In the genomic region with DNA sequence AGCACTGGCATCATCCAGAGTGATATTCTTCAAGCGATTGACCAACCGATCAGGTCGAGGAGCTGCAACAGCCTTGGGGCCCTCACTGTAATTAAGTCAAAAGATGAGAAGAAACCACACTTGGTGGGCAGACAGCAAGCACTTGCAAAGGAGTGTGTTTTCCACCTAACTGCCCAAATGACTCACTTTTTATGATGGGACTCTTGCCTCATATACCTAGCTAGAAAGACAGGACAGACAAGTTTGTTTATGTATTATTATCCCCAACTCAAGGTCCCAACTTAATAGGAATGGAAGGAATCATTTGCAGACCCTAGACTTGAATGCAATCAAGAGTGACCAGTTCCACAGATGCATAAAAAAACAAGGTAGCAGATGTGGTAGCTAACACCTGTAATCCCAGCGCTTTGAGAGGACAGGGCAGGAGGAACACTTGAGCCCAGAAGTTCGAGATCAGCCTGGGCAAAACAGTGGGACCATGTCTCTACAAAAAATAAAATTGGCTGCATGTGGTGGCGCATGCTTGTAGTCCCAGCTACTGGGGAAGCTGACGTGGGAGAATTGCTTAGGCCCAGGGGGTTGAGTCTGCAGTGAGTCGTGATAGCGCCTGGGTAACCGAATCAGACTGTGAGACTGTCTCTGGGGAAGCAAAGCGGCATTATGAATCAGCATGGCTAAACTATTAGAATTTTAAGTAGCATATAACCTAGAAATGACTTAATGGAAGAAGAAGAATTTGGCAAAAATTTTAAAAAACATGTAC, we compare ENCODE assay signal across 10 cellular contexts. TPM values are rescaled to one million over a fixed set of nuclear protein-coding genes. Genes with fewer than 3 reads are reported as not detected.
DNase-seq lines count a peak whose midpoint lies in the region; ATAC-seq and TF ChIP-seq lines count a peak whose summit lies in the region.
"Had no signal": no experiment of that assay in that cellular context is flagged by ENCODE, and none has a peak within 500 bp of the region (broad histone marks: within the 10 kb centered on the region; RNA-seq: fewer than 3 reads in every experiment).

No MANE protein-coding gene starts in this region.

- peak overlapping the region; percentile 87 for H3K27ac ChIP-seq in PC-3 (ENCODE audit: low read length)
- H3K27ac ChIP-seq in psoas muscle: peak overlapping the region; percentile 70
- H3K27ac ChIP-seq: lower lobe of right lung had no signal

- WGBS in psoas muscle, 3 donors: 85 to 89% (median 89%) methylated on average over 11 of the region's 11 CpGs

- 0 out of 2 replicates have a peak, but pooled peaks cover 4% of the 10 kb centered on the region for H4K20me1 ChIP-seq in PC-3 (ENCODE audit: low read length)

- peak overlapping the region; percentile 65 for H3K4me2 ChIP-seq in PC-3 (ENCODE audit: low read length)

- ATAC-seq in PC-3: peak; percentile 28; the same call in 1 of the 2 replicates
- ATAC-seq in psoas muscle: no peak
- ATAC-seq: lower lobe of right lung had no signal

- H3K27me3 ChIP-seq in PC-3 (ENCODE audit: low read length): no peaks in the 10 kb centered on the region
- H3K27me3 ChIP-seq in psoas muscle (ENCODE audit: insufficient read depth in 3 of 3, low read length in 2 of 3): no peaks in the 10 kb centered on the region

- BruUV-seq in PC-3 (replicated peaks; lab: Mats Ljungman, UMichigan): no TSS peak

- intact Hi-C loops in PC-3 (cut with micrococcal nuclease) (no loop called here), psoas muscle (cut with DNase I) (loop anchor here in 1 of 2 donors (5.0 kb wide), 1 partner anchor 33 kb away; no protein-coding TSS in a partner anchor), posterior cingulate gyrus (cut with DNase I) (loop anchor here (5.0 kb wide), 1 partner anchor 907 kb away; a partner anchor contains a TSS)

- H3K9ac ChIP-seq in PC-3 (ENCODE audit: low read length): peak overlapping the region; percentile 50

- H3F3A ChIP-seq in PC-3 (ENCODE audit: low read length, unreplicated experiment): no peaks in the 10 kb centered on the region

- H3K9me3 ChIP-seq in PC-3 (ENCODE audit: low read length): no peaks in the 10 kb centered on the region
- no peaks in the 10 kb centered on the region for H3K9me3 ChIP-seq in psoas muscle
- H3K9me3 ChIP-seq: lower lobe of right lung had no signal

- H3K79me2 ChIP-seq in PC-3 (ENCODE audit: low read length): peaks cover 15% of the 10 kb centered on the region

- peak; percentile 57 for DNase-seq in EH (ENCODE audit: low read depth)
- peak; percentile 73 for DNase-seq in PC-3
- peak; percentile 40 for DNase-seq in choroid plexus epithelial cell (ENCODE audit: low read depth)
- no peak for DNase-seq in psoas muscle
- DNase-seq in dedifferentiated amniotic fluid mesenchymal stem cell (ENCODE audit: extremely low spot score): no peak
- no peak for DNase-seq in posterior cingulate gyrus
- no peak for DNase-seq in NCI-H2107 (lab: John Stamatoyannopoulos, UW)
- DNase-seq in mesenteric fat pad (ENCODE audit: low spot score): no peak
- DNase-seq: lower lobe of right lung, NCI-H524 had no signal

- POLR2A ChIA-PET in PC-3 (lab: Charles Lee; ENCODE audit: unreplicated experiment): no interaction called here

- H2AFZ ChIP-seq in PC-3 (ENCODE audit: low read length): no peak overlapping the region

- H3K4me1 ChIP-seq in PC-3 (ENCODE audit: insufficient read depth, low read length) (peaks cover 26% of the 10 kb centered on the region), psoas muscle (peaks cover 38% of the 10 kb centered on the region)

- H3K4me3 ChIP-seq in PC-3 (ENCODE audit: low read length) (0 out of 2 replicates have a peak overlapping the region, but pooled peaks have one; percentile 17), choroid plexus epithelial cell (ENCODE audit: low read depth, low read length) (no peak overlapping the region), psoas muscle (no peak overlapping the region)
- H3K4me3 ChIP-seq: lower lobe of right lung had no signal

- H3K36me3 ChIP-seq in PC-3 (ENCODE audit: low read depth, low read length) (peaks cover 79% of the 10 kb centered on the region), psoas muscle (ENCODE audit: insufficient read depth in 1 of 2, low read depth in 1 of 2) (peaks cover 8 to 88% of the 10 kb centered on the region in 2 donors)

- TF ChIP-seq CTCF in PC-3 (conservative IDR thresholded peaks at IDR 0.05; ENCODE audit: low read depth, low read length): no peak
- TF ChIP-seq CTCF in choroid plexus epithelial cell (conservative IDR thresholded peaks at IDR 0.05; ENCODE audit: low read depth, low read length): no peak
- no peak for TF ChIP-seq CTCF in psoas muscle (IDR thresholded peaks at IDR 0.05)

- CTCF ChIA-PET in PC-3 (lab: Charles Lee): no interaction called here

- no peaks in the 10 kb centered on the region for H3K9me2 ChIP-seq in PC-3 (replicated peaks; ENCODE audit: low read length)

RNA-seq across cellular contexts. Expression of a gene that starts 2.3 kb away (rescaled TPM):
- total RNA-seq in PC-3 (2014; rRNA removed) (12.6 and 15.1 TPM in 2 replicates), psoas muscle (1 to 10 TPM; 3.6 to 6.6 (median 5.9) TPM), mesenteric fat pad (32.3 TPM)
- 10 to 100 TPM in 1 of 3 donors, 1 to 10 TPM in 2; 4.3 to 15.8 (median 5.0) TPM for polyA plus RNA-seq in psoas muscle

RNA-seq across cellular contexts. Expression of a gene that starts 23.5 kb away (rescaled TPM):
- total RNA-seq in PC-3 (2014; rRNA removed): not detected in 2 replicates
- total RNA-seq in psoas muscle: 100 to 1,000 TPM in 2 of 4 donors, 10 to 100 TPM in 2; 73.4 to 289 (median 155) TPM
- 100 to 1,000 TPM in 2 of 3 donors, 1 to 10 TPM in 1; 4.8 to 174 (median 129) TPM for polyA plus RNA-seq in psoas muscle
- total RNA-seq in mesenteric fat pad: not detected

RNA-seq across cellular contexts. Expression of a gene that starts 38.9 kb away (rescaled TPM):
- total RNA-seq in PC-3 (2014; rRNA removed): 380 and 480 TPM in 2 replicates
- total RNA-seq in psoas muscle: 1,000 to 10,000 TPM; 1,331 to 1,888 (median 1,427) TPM
- polyA plus RNA-seq in psoas muscle: 1,000 to 10,000 TPM in 1 of 3 donors, 100 to 1,000 TPM in 2; 305 to 1,390 (median 578) TPM
- 715 TPM for total RNA-seq in mesenteric fat pad

RNA-seq across cellular contexts. Expression of a gene that starts 49.0 kb away (rescaled TPM):
- total RNA-seq in PC-3 (2014; rRNA removed) (0.95 and 2.0 TPM in 2 replicates), psoas muscle (10 to 100 TPM; 12.6 to 16.4 (median 14.7) TPM), mesenteric fat pad (2.6 TPM)
- polyA plus RNA-seq in psoas muscle: 10 to 100 TPM in 1 of 3 donors, 1 to 10 TPM in 2; 1.4 to 18.3 (median 8.7) TPM

Comparison
In these comparisons a context has a peak if more than half of its experiments do, and no peak if none do; other contexts are left out.
1. DNase-seq: peak in EH (single experiment), PC-3 (single experiment) and choroid plexus epithelial cell (single experiment); none in psoas muscle (0 of 2), dedifferentiated amniotic fluid mesenchymal stem cell (single experiment), posterior cingulate gyrus (0 of 10), NCI-H2107 (single experiment) and mesenteric fat pad (single experiment).
2. RNA of a gene that starts 23.5 kb away (total RNA-seq): 73.4 to 289 TPM in psoas muscle; not detected in mesenteric fat pad (single experiment) and not detected in PC-3; every median in the first group is over 10 times any median in the second.